Comparison of ENCODE assay signal across 1 cellular context in the genomic region with DNA sequence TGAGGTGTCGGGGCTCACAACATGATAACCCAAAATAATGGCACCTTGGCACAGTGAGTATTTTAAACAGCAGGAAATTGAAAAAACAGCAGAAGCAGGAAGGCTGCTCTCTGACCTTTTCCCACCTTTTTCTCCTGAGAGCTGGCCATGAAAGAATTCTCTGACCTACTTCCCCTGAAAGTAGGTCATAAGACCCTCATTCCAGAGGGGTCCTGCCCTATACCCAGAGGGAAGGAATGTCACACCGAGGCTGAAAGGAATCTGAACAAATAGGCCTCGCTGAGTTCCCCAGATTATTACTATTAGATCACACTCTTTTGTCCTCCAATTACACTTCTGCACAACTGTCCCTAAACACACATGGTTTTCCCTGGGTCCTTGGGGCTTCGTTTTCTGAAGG.
TF ChIP-seq lines count a peak whose summit lies in the region.

No MANE protein-coding gene starts in this region.

TF ChIP-seq in GM23338, 12 proteins besides CTCF, POLR2A, EP300 and RAD21 (continued from another document):
- TF ChIP-seq, protein P1, sequence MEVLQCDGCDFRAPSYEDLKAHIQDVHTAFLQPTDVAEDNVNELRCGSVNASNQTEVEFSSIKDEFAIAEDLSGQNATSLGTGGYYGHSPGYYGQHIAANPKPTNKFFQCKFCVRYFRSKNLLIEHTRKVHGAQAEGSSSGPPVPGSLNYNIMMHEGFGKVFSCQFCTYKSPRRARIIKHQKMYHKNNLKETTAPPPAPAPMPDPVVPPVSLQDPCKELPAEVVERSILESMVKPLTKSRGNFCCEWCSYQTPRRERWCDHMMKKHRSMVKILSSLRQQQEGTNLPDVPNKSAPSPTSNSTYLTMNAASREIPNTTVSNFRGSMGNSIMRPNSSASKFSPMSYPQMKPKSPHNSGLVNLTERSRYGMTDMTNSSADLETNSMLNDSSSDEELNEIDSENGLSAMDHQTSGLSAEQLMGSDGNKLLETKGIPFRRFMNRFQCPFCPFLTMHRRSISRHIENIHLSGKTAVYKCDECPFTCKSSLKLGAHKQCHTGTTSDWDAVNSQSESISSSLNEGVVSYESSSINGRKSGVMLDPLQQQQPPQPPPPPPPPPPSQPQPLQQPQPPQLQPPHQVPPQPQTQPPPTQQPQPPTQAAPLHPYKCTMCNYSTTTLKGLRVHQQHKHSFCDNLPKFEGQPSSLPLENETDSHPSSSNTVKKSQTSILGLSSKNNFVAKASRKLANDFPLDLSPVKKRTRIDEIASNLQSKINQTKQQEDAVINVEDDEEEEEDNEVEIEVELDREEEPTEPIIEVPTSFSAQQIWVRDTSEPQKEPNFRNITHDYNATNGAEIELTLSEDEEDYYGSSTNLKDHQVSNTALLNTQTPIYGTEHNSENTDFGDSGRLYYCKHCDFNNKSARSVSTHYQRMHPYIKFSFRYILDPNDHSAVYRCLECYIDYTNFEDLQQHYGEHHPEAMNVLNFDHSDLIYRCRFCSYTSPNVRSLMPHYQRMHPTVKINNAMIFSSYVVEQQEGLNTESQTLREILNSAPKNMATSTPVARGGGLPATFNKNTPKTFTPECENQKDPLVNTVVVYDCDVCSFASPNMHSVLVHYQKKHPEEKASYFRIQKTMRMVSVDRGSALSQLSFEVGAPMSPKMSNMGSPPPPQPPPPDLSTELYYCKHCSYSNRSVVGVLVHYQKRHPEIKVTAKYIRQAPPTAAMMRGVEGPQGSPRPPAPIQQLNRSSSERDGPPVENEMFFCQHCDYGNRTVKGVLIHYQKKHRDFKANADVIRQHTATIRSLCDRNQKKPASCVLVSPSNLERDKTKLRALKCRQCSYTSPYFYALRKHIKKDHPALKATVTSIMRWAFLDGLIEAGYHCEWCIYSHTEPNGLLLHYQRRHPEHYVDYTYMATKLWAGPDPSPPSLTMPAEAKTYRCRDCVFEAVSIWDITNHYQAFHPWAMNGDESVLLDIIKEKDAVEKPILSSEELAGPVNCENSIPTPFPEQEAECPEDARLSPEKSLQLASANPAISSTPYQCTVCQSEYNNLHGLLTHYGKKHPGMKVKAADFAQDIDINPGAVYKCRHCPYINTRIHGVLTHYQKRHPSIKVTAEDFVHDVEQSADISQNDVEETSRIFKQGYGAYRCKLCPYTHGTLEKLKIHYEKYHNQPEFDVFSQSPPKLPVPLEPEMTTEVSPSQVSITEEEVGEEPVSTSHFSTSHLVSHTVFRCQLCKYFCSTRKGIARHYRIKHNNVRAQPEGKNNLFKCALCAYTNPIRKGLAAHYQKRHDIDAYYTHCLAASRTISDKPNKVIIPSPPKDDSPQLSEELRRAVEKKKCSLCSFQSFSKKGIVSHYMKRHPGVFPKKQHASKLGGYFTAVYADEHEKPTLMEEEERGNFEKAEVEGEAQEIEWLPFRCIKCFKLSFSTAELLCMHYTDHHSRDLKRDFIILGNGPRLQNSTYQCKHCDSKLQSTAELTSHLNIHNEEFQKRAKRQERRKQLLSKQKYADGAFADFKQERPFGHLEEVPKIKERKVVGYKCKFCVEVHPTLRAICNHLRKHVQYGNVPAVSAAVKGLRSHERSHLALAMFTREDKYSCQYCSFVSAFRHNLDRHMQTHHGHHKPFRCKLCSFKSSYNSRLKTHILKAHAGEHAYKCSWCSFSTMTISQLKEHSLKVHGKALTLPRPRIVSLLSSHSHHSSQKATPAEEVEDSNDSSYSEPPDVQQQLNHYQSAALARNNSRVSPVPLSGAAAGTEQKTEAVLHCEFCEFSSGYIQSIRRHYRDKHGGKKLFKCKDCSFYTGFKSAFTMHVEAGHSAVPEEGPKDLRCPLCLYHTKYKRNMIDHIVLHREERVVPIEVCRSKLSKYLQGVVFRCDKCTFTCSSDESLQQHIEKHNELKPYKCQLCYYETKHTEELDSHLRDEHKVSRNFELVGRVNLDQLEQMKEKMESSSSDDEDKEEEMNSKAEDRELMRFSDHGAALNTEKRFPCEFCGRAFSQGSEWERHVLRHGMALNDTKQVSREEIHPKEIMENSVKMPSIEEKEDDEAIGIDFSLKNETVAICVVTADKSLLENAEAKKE (CRISPR knock-in tag; IDR thresholded peaks at IDR 0.05): no peak
